In the genomic region with DNA sequence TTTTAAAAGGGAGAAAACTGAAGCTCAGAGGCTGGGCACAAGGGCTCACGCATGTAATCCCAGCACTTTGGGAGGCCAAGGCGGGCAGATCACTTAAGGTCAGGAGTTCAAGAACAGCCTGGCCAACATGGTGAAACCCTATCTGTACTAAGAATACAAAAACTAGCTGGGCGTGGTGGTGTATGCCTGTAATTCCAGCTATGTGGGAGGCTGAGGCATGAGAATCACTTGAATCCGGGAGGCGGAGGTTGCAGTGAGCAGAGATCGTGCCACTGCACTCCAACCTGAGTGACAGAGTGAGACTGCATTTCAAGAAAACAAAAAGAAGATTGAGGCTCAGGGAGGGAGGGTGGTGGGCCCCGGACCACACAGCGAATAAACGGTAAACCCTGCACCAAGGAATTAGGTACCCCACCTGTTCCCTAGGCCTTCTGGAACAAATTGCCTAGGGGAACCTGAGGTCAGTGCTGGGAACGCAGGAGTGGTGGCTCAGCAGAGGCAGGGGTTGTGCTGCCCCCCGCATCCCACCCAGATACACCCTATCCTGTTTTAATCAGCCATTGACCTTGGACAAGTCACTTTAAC, we compare ENCODE assay signal across 4 cellular contexts. TPM values are rescaled to one million over a fixed set of nuclear protein-coding genes. Genes with fewer than 3 reads are reported as not detected.
"Had no signal": no experiment of that assay in that cellular context is flagged by ENCODE, and none has a peak within 500 bp of the region (broad histone marks: within the 10 kb centered on the region; RNA-seq: fewer than 3 reads in every experiment).

No MANE protein-coding gene starts in this region.

RNA-seq across cellular contexts. Expression of a gene that starts 10.4 kb away (rescaled TPM):
- total RNA-seq: activated CD8-positive, alpha-beta T cell treated with anti-CD3 and anti-CD28 coated beads, Interleukin-2, amount 10 ng/mL, durations not matched to agents 7 days and 5 days; activated naive CD8-positive, alpha-beta T cell treated with anti-CD3 and anti-CD28 coated beads, Interleukin-2, amount 10 ng/mL, durations not matched to agents 7 days and 5 days; MCF 10A; T-helper 1 cell treated with Interleukin-12 subunit alpha and Interleukin-12 subunit beta and Interleukin-4 antibody, amounts not matched to agents 30 ng/mL and 1 ng/mL, for 36 hours had no signal
